Comparison of ENCODE assay signal across 8 cellular contexts in the genomic region with DNA sequence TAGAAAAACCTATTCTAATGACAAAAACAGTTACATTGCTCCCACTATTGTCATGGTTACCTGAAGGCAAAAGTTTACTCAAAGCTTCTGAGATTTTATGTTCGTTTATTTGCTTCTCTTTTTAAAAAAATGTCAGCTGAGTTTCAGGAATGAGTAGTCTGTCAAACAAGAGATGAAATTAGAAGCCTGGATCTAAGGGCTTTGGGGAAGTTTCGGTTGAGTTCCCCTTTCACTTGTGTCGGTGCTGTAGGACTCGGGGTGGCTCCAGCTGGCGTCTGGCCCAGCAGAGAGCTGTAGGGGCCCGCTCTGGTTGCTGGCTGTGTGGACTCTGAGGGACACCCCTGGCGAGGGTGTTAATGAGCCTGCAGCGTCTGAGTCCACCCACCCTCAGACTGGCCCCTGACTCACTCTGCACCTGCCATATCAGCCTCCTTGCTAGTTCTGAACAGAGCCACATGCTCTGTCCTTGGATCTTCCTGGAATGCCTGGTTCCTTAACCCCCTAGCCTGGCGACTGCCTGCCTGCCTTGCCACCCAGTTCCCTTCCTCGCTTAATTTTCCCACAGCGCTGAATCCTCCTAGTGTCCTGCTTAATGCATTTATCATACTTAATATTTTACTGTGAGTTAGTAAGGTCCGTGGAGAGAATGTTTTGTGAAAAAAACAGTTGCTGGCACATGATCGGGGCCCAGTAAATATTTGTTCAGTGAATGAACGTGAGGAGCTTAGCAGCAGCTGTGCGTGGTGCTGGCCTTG. TPM values are rescaled to one million over a fixed set of nuclear protein-coding genes. Genes with fewer than 3 reads are reported as not detected.
DNase-seq lines count a peak whose midpoint lies in the region; ATAC-seq and TF ChIP-seq lines count a peak whose summit lies in the region.

No MANE protein-coding gene starts in this region.

- no peaks in the 10 kb centered on the region; the same call in 1 of the 2 replicates for H3K36me3 ChIP-seq in ACC112 (ENCODE audit: insufficient read depth, low read length)
- H3K36me3 ChIP-seq in mucosa of rectum (ENCODE audit: control insufficient read depth in 2 of 2, insufficient read depth in 2 of 2, low read length in 2 of 2) = peaks cover 5 to 16% of the 10 kb centered on the region in 2 donors
- H3K36me3 ChIP-seq in upper lobe of left lung = peaks cover 0 to 10% (median 3%) of the 10 kb centered on the region in 4 donors

- no peak overlapping the region for H2AFZ ChIP-seq in ACC112 (ENCODE audit: low read length, unreplicated experiment)

- WGBS in upper lobe of left lung, 2 donors = 5 to 6% methylated on average over 14 to 15 of the region's 15 CpGs

- ATAC-seq in esophagus mucosa (peak; percentile 43), upper lobe of left lung (ENCODE audit: low FRiP score in 2 of 2) (peak; percentile 50 to 51)

- no peak for TF ChIP-seq EP300 in upper lobe of left lung (IDR thresholded peaks at IDR 0.05)

- peak overlapping the region; percentile 90 for H3K4me3 Mint-ChIP-seq in activated CD4-positive, alpha-beta T cell treated with anti-CD3 and anti-CD28 coated beads, Interleukin-2, amount 10 ng/mL, durations not matched to agents 7 days and 5 days

- DNase-seq in GM19238 (ENCODE audit: insufficient read length, low spot score) (peak; percentile 77), NCI-H2029 (lab: John Stamatoyannopoulos, UW) (peak; percentile 63), upper lobe of left lung (peak in 1 of 2 donors; percentile 74), HEK293T (ENCODE audit: extremely low spot score) (no peak)
- DNase-seq in activated CD4-positive, alpha-beta T cell treated with anti-CD3 and anti-CD28 coated beads, Interleukin-2, amount 10 ng/mL, durations not matched to agents 7 days and 5 days = peak; percentile 25

- peak overlapping the region; percentile 71 to 79 for H3K9ac ChIP-seq in mucosa of rectum (ENCODE audit: low read depth in 1 of 2, low read length in 2 of 2)

- H3K4me3 ChIP-seq in ACC112 (ENCODE audit: low read depth, low read length) (peak overlapping the region; percentile 88), mucosa of rectum (ENCODE audit: low read length in 2 of 2) (peak overlapping the region; percentile 63 to 87), upper lobe of left lung (peak overlapping the region in 3 of 4 donors; percentile 56 to 75 (median 74))

- H3K4me1 ChIP-seq in ACC112 (ENCODE audit: control insufficient read depth, insufficient read depth, low read length, unreplicated experiment) = no peaks in the 10 kb centered on the region
- H3K4me1 ChIP-seq in mucosa of rectum (ENCODE audit: control insufficient read depth in 2 of 2, insufficient read depth in 2 of 2, low read length in 2 of 2) = peaks cover 13 to 19% of the 10 kb centered on the region in 2 donors
- peaks cover 45 to 65% (median 52%) of the 10 kb centered on the region in 4 donors for H3K4me1 ChIP-seq in upper lobe of left lung

- H3K27me3 ChIP-seq in ACC112 (ENCODE audit: insufficient read depth, low read length) (no peaks in the 10 kb centered on the region), mucosa of rectum (ENCODE audit: control insufficient read depth in 2 of 2, insufficient read depth in 2 of 2, low read length in 2 of 2) (no peaks in the 10 kb centered on the region), upper lobe of left lung (no peaks in the 10 kb centered on the region)

- H3K9me3 ChIP-seq in mucosa of rectum (ENCODE audit: control insufficient read depth in 2 of 2, low read length in 2 of 2) (no peaks in the 10 kb centered on the region), upper lobe of left lung (no peaks in the 10 kb centered on the region)

- CTCF ChIA-PET in activated CD4-positive, alpha-beta T cell treated with anti-CD3 and anti-CD28 coated beads, Interleukin-2, amount 10 ng/mL, durations not matched to agents 7 days and 5 days (lab: Charles Lee) = interaction anchor here (0.8 to 2.0 kb wide), 7 partner anchors 25 to 142 kb away, joined by 3 to 4 read pairs (median 4); a partner anchor contains a TSS
- CTCF ChIA-PET in HEK293T (lab: Yijun Ruan, JAX) = interaction anchor here (1.1 to 1.3 kb wide), 2 partner anchors 78 to 84 kb away, joined by 3 read pairs; no protein-coding TSS in a partner anchor

- POLR2A ChIA-PET in activated CD4-positive, alpha-beta T cell treated with anti-CD3 and anti-CD28 coated beads, Interleukin-2, amount 10 ng/mL, durations not matched to agents 7 days and 5 days (lab: Charles Lee) = interaction anchor here (0.6 to 0.7 kb wide), 2 partner anchors 95 to 164 kb away, joined by 3 to 4 read pairs; no protein-coding TSS in a partner anchor
- POLR2A ChIA-PET in HEK293T (lab: Yijun Ruan, JAX) = interaction anchor here (1.0 to 1.6 kb wide), 3 partner anchors 11 to 31 kb away, joined by 3 to 7 read pairs (median 3); a partner anchor contains a TSS

- peak in 1 of 4 donors; percentile 19 for TF ChIP-seq POLR2A in upper lobe of left lung (IDR thresholded peaks at IDR 0.05)

- H3K36me3 Mint-ChIP-seq in activated CD4-positive, alpha-beta T cell treated with anti-CD3 and anti-CD28 coated beads, Interleukin-2, amount 10 ng/mL, durations not matched to agents 7 days and 5 days (ENCODE audit: low read depth) = peaks cover 32% of the 10 kb centered on the region

- H3K27ac ChIP-seq in ACC112 (ENCODE audit: low read depth, low read length) (peak overlapping the region; percentile 79), mucosa of rectum (ENCODE audit: low read depth in 2 of 2, low read length in 2 of 2) (peak overlapping the region; percentile 83 to 85), upper lobe of left lung (peak overlapping the region; percentile 86 to 94 (median 89))

- no peaks in the 10 kb centered on the region for H3K27me3 Mint-ChIP-seq in activated CD4-positive, alpha-beta T cell treated with anti-CD3 and anti-CD28 coated beads, Interleukin-2, amount 10 ng/mL, durations not matched to agents 7 days and 5 days

- peak overlapping the region; percentile 97 for H3K27ac Mint-ChIP-seq in activated CD4-positive, alpha-beta T cell treated with anti-CD3 and anti-CD28 coated beads, Interleukin-2, amount 10 ng/mL, durations not matched to agents 7 days and 5 days

- peaks cover 56% of the 10 kb centered on the region for H3K4me1 Mint-ChIP-seq in activated CD4-positive, alpha-beta T cell treated with anti-CD3 and anti-CD28 coated beads, Interleukin-2, amount 10 ng/mL, durations not matched to agents 7 days and 5 days

- no peaks in the 10 kb centered on the region for H3K9me3 Mint-ChIP-seq in activated CD4-positive, alpha-beta T cell treated with anti-CD3 and anti-CD28 coated beads, Interleukin-2, amount 10 ng/mL, durations not matched to agents 7 days and 5 days

- peaks cover 55% of the 10 kb centered on the region for H3K79me2 ChIP-seq in ACC112 (ENCODE audit: control insufficient read depth, insufficient read depth, low read length, unreplicated experiment)

- TF ChIP-seq CTCF in upper lobe of left lung (IDR thresholded peaks at IDR 0.05) = no peak

TF ChIP-seq in HEK293T, 16 proteins besides CTCF, POLR2A, EP300 and RAD21:
- TF ChIP-seq SP1 (IDR thresholded peaks at IDR 0.05) (no peak), NFRKB (IDR thresholded peaks at IDR 0.05) (no peak), ELF4 (IDR thresholded peaks at IDR 0.05) (no peak), CTBP1 (IDR thresholded peaks at IDR 0.05; ENCODE audit: borderline replicate concordance) (no peak), ZNF384 (IDR thresholded peaks at IDR 0.05) (no peak), ARNT (IDR thresholded peaks at IDR 0.05) (no peak), LEF1 (IDR thresholded peaks at IDR 0.05; ENCODE audit: borderline replicate concordance) (no peak), FOXA1 (IDR thresholded peaks at IDR 0.05) (no peak), HDGF (IDR thresholded peaks at IDR 0.05; ENCODE audit: borderline replicate concordance) (no peak)
- TF ChIP-seq, protein P1, sequence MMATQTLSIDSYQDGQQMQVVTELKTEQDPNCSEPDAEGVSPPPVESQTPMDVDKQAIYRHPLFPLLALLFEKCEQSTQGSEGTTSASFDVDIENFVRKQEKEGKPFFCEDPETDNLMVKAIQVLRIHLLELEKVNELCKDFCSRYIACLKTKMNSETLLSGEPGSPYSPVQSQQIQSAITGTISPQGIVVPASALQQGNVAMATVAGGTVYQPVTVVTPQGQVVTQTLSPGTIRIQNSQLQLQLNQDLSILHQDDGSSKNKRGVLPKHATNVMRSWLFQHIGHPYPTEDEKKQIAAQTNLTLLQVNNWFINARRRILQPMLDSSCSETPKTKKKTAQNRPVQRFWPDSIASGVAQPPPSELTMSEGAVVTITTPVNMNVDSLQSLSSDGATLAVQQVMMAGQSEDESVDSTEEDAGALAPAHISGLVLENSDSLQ (IDR thresholded peaks at IDR 0.05) = no peak
TF ChIP-seq in HEK293T: peak in this region for 0.

RNA-seq across cellular contexts. Expression of a gene that starts 1.4 kb away (rescaled TPM):
- total RNA-seq in activated CD4-positive, alpha-beta T cell treated with anti-CD3 and anti-CD28 coated beads, Interleukin-2, amount 10 ng/mL, durations not matched to agents 7 days and 5 days = 10 to 100 TPM; 54.0 to 58.7 TPM
- total RNA-seq in esophagus mucosa (64.8 TPM), upper lobe of left lung (10 to 100 TPM; 44.6 to 66.0 (median 60.7) TPM)

RNA-seq across cellular contexts. Expression of a gene that starts 31.2 kb away (rescaled TPM):
- 10 to 100 TPM; 39.6 to 41.6 TPM for total RNA-seq in activated CD4-positive, alpha-beta T cell treated with anti-CD3 and anti-CD28 coated beads, Interleukin-2, amount 10 ng/mL, durations not matched to agents 7 days and 5 days
- total RNA-seq in esophagus mucosa = 90.6 TPM
- 100 to 1,000 TPM in 1 of 6 donors, 10 to 100 TPM in 5; 64.2 to 103 (median 79.4) TPM for total RNA-seq in upper lobe of left lung

RNA-seq across cellular contexts. Expression of a gene that starts 35.0 kb away (rescaled TPM):
- not detected for total RNA-seq in activated CD4-positive, alpha-beta T cell treated with anti-CD3 and anti-CD28 coated beads, Interleukin-2, amount 10 ng/mL, durations not matched to agents 7 days and 5 days
- total RNA-seq in esophagus mucosa (not detected), upper lobe of left lung (under 1 TPM in 1 of 6 donors, not detected in 5; 0.23 TPM)

RNA-seq across cellular contexts. Expression of a gene that starts 59.9 kb away (rescaled TPM):
- total RNA-seq in activated CD4-positive, alpha-beta T cell treated with anti-CD3 and anti-CD28 coated beads, Interleukin-2, amount 10 ng/mL, durations not matched to agents 7 days and 5 days = 10 to 100 TPM; 37.8 to 41.0 TPM
- total RNA-seq in esophagus mucosa = 25.1 TPM
- 100 to 1,000 TPM in 1 of 6 donors, 10 to 100 TPM in 5; 23.0 to 103 (median 37.3) TPM for total RNA-seq in upper lobe of left lung
